In genomic region chr6:30957716-30958115, GRCh38 we compare ENCODE assay signal across 33 cellular contexts. TPM values are rescaled to one million over a fixed set of nuclear protein-coding genes. Genes with fewer than 3 reads are reported as not detected.
"Had no signal": no experiment of that assay in that cellular context is flagged by ENCODE, and none has a peak within 500 bp of the region (broad histone marks: within the 10 kb centered on the region; RNA-seq: fewer than 3 reads in every experiment).

No MANE protein-coding gene starts in this region.

- H3K27me3 ChIP-seq: ascending aorta had no signal

- H3K4me3 ChIP-seq: ascending aorta, cardiac muscle cell, K562, SJCRH30 had no signal

- H3K36me3 ChIP-seq: ascending aorta, cardiac muscle cell, SJCRH30 had no signal

- ATAC-seq: activated CD8-positive, alpha-beta memory T cell treated with anti-CD3 and anti-CD28 coated beads, Interleukin-2, amount 10 ng/mL, durations not matched to agents 7 days and 5 days; K562; Panc1; T-cell had no signal

- H3K9me3 ChIP-seq: ascending aorta, SJCRH30, SK-N-SH had no signal

- DNase-seq: activated B cell treated with CpG ODN at 0.5 μM for 24 hours; activated CD4-positive, alpha-beta memory T cell treated with anti-CD3 and anti-CD28 coated beads, Interleukin-2, amount 10 ng/mL, durations not matched to agents 7 days and 5 days; activated CD4-positive, alpha-beta T cell treated with anti-CD3 and anti-CD28 coated beads for 4 hours; activated CD4-positive, alpha-beta T cell treated with anti-CD3 and anti-CD28 coated beads, Interleukin-2, amount 50 U/mL, for 1 hour; activated CD4-positive, CD25-positive, alpha-beta regulatory T cell treated with anti-CD3 and anti-CD28 coated beads, Interleukin-2, amount 50 U/mL, for 72 hours; activated CD8-positive, alpha-beta memory T cell treated with anti-CD3 and anti-CD28 coated beads for 24 hours; activated CD8-positive, alpha-beta memory T cell treated with anti-CD3 and anti-CD28 coated beads, Interleukin-2, amount 10 ng/mL, durations not matched to agents 7 days and 5 days; activated CD8-positive, alpha-beta memory T cell treated with anti-CD3 and anti-CD28 coated beads, Interleukin-2, amount 50 U/mL, for 48 hours; activated gamma-delta T cell; activated naive CD4-positive, alpha-beta T cell treated with Interleukin-2 at 50 U/mL for 16 hours; activated naive CD8-positive, alpha-beta T cell treated with anti-CD3 and anti-CD28 coated beads, Interleukin-2, amount 10 ng/mL, durations not matched to agents 7 days and 5 days; amygdala; NCI-H1105; NCI-H1417 treated with DMSO at 0.1 percent for 48 hours; NCI-H187 treated with DMSO at 0.1 percent for 48 hours; NCI-H2081; NCI-H226; NCI-H446 treated with DMSO at 0.1 percent for 48 hours; NCI-H524; NCI-H69; SHP77; SJCRH30; SK-N-SH; T-cell; T-helper 2 cell; T-helper 9 cell had no signal

RNA-seq across cellular contexts. Expression of gene MUCL3, which starts 16.9 kb away (rescaled TPM):
- total RNA-seq: activated B cell treated with CpG ODN at 0.5 μM for 24 hours; activated CD4-positive, alpha-beta memory T cell treated with anti-CD3 and anti-CD28 coated beads, Interleukin-2, amount 10 ng/mL, durations not matched to agents 7 days and 5 days; activated CD8-positive, alpha-beta memory T cell treated with anti-CD3 and anti-CD28 coated beads, Interleukin-2, amount 10 ng/mL, durations not matched to agents 7 days and 5 days; activated naive CD8-positive, alpha-beta T cell treated with anti-CD3 and anti-CD28 coated beads, Interleukin-2, amount 10 ng/mL, durations not matched to agents 7 days and 5 days; activated T-helper 2 cell treated with anti-CD3 and anti-CD28 coated beads, Interferon-gamma antibody, Interleukin-2, Interleukin-4, amounts not matched to agents 10 μg/mL and 5 μg/mL and 100 μg/mL, durations not matched to agents 14 hours and 24 hours and 36 hours; ascending aorta; cardiac muscle cell; K562; M059J; RPMI7951; SJCRH30 had no signal

RNA-seq across cellular contexts. Expression of gene SFTA2, which starts 25.7 kb away (rescaled TPM):
- total RNA-seq: activated B cell treated with CpG ODN at 0.5 μM for 24 hours; activated CD4-positive, alpha-beta memory T cell treated with anti-CD3 and anti-CD28 coated beads, Interleukin-2, amount 10 ng/mL, durations not matched to agents 7 days and 5 days; activated CD8-positive, alpha-beta memory T cell treated with anti-CD3 and anti-CD28 coated beads, Interleukin-2, amount 10 ng/mL, durations not matched to agents 7 days and 5 days; activated naive CD8-positive, alpha-beta T cell treated with anti-CD3 and anti-CD28 coated beads, Interleukin-2, amount 10 ng/mL, durations not matched to agents 7 days and 5 days; activated T-helper 2 cell treated with anti-CD3 and anti-CD28 coated beads, Interferon-gamma antibody, Interleukin-2, Interleukin-4, amounts not matched to agents 10 μg/mL and 5 μg/mL and 100 μg/mL, durations not matched to agents 14 hours and 24 hours and 36 hours; ascending aorta; cardiac muscle cell; K562; M059J; SJCRH30 had no signal

RNA-seq across cellular contexts. Expression of gene MUC21, which starts 25.8 kb away (rescaled TPM):
- total RNA-seq: activated B cell treated with CpG ODN at 0.5 μM for 24 hours; activated CD4-positive, alpha-beta memory T cell treated with anti-CD3 and anti-CD28 coated beads, Interleukin-2, amount 10 ng/mL, durations not matched to agents 7 days and 5 days; activated CD8-positive, alpha-beta memory T cell treated with anti-CD3 and anti-CD28 coated beads, Interleukin-2, amount 10 ng/mL, durations not matched to agents 7 days and 5 days; activated naive CD8-positive, alpha-beta T cell treated with anti-CD3 and anti-CD28 coated beads, Interleukin-2, amount 10 ng/mL, durations not matched to agents 7 days and 5 days; activated T-helper 2 cell treated with anti-CD3 and anti-CD28 coated beads, Interferon-gamma antibody, Interleukin-2, Interleukin-4, amounts not matched to agents 10 μg/mL and 5 μg/mL and 100 μg/mL, durations not matched to agents 14 hours and 24 hours and 36 hours; ascending aorta; cardiac muscle cell; K562; M059J; RPMI7951; SJCRH30; T-cell had no signal
